ENCODE assay signal across 23 cellular contexts in the genomic region with DNA sequence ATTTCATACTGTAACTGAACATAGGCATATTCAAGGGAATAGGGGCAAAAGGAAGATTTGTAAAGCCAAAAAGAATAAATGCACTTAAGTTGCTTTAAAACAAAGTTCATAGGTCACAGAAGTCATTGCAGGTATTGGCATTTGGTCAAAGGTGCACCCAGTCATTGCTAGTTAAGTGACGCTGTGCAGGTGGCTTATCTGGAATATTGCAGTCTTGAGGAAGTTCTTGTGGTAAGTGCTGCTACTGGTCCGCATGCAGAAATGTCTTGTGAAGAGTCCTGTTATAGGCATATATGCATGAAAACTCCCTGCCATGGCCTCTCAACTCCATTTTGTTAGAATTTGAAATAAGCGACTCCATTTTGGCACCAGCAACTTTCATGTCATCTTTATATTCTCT.
DNase-seq lines count a peak whose midpoint lies in the region; ATAC-seq, FAIRE-seq and TF ChIP-seq lines count a peak whose summit lies in the region.
"Had no signal": no experiment of that assay in that cellular context is flagged by ENCODE, and none has a peak within 500 bp of the region (broad histone marks: within the 10 kb centered on the region; RNA-seq: fewer than 3 reads in every experiment).

No MANE protein-coding gene starts in this region.

- ATAC-seq in mucosa of descending colon: peak; percentile 97
- ATAC-seq: GM23338 had no signal

- no peak overlapping the region for H3K4ac ChIP-seq in H1 (replicated peaks; ENCODE audit: insufficient read length, low read depth, low read length)

- no peaks in the 10 kb centered on the region for H3K9me3 ChIP-seq in H1 (ENCODE audit: insufficient read depth in 2 of 2, low read depth in 1 of 2, low read length in 1 of 2)
- no peaks in the 10 kb centered on the region for H3K9me3 ChIP-seq in mucosa of descending colon
- H3K9me3 ChIP-seq: BE2C; BLaER1 treated with 17β-estradiol and CSF1 and Interleukin-3, amounts not matched to agents 10 nM and 100 nM; HAP-1 had no signal

- no peaks in the 10 kb centered on the region for H3K79me2 ChIP-seq in H1 (ENCODE audit: control insufficient read depth in 1 of 2, insufficient read depth in 2 of 2, low read length in 2 of 2)

- H4K91ac ChIP-seq in H1 (replicated peaks; ENCODE audit: insufficient read length, low read length): no peak overlapping the region

- no peak overlapping the region for H2AFZ ChIP-seq in H1 (ENCODE audit: low read length)
- H2AFZ ChIP-seq: GM23338 had no signal

- no peak overlapping the region for H2BK20ac ChIP-seq in H1 (ENCODE audit: low read length)

- CTCF ChIA-PET in H1 (lab: Charles Lee; ENCODE audit: partially characterized antibody): no interaction called here

- TF ChIP-seq EP300 in H1 (IDR thresholded peaks at IDR 0.05; ENCODE audit: borderline replicate concordance in 1 of 2, low read depth in 2 of 2, low read length in 2 of 2): no peak

- H2BK5ac ChIP-seq in H1 (ENCODE audit: low read depth, low read length): no peak overlapping the region

- H3K4me1 ChIP-seq in H1 (replicated peaks in 1 of 4; ENCODE audit: control insufficient read depth in 3 of 4, insufficient read depth in 4 of 4, low read length in 3 of 4) (peaks cover 0 to 3% (median 0%) of the 10 kb centered on the region in 4 experiments; a peak in 2 of 7 replicates), mucosa of descending colon (ENCODE audit: low read depth) (no peaks in the 10 kb centered on the region)
- H3K4me1 ChIP-seq: BE2C; BLaER1 treated with 17β-estradiol and CSF1 and Interleukin-3, amounts not matched to agents 10 nM and 100 nM; HAP-1 had no signal

- H4K5ac ChIP-seq in H1 (ENCODE audit: insufficient read length, low read depth, low read length): no peak overlapping the region

- H2BK15ac ChIP-seq in H1 (ENCODE audit: low read length): no peak overlapping the region

- no peak overlapping the region for H2BK12ac ChIP-seq in H1 (ENCODE audit: low read depth, low read length)

- H3K36me3 ChIP-seq in H1 (ENCODE audit: control insufficient read depth in 2 of 4, insufficient read depth in 4 of 4, low read length in 3 of 4) (no peaks in the 10 kb centered on the region), mucosa of descending colon (ENCODE audit: low read depth) (no peaks in the 10 kb centered on the region)
- H3K36me3 ChIP-seq: BE2C; BLaER1 treated with 17β-estradiol and CSF1 and Interleukin-3, amounts not matched to agents 10 nM and 100 nM; HAP-1 had no signal

- no peak overlapping the region for H3K9ac ChIP-seq in H1 (replicated peaks in 1 of 4; ENCODE audit: extremely low read depth in 1 of 4, low read depth in 3 of 4, low read length in 3 of 4)
- H3K9ac ChIP-seq: BLaER1 treated with 17β-estradiol and CSF1 and Interleukin-3, amounts not matched to agents 10 nM and 100 nM had no signal

- peak overlapping the region; percentile 61 for H2BK120ac ChIP-seq in H1 (replicated peaks; ENCODE audit: low read depth, low read length)

- no peak overlapping the region for H3K4me3 ChIP-seq in H1 (ENCODE audit: extremely low read depth in 1 of 4, insufficient read depth in 2 of 4, low read depth in 3 of 4, low read length in 4 of 4)
- no peak overlapping the region for H3K4me3 ChIP-seq in mucosa of descending colon
- H3K4me3 ChIP-seq: BLaER1 treated with 17β-estradiol and CSF1 and Interleukin-3, amounts not matched to agents 10 nM and 100 nM; GM23338; HAP-1 had no signal

- no peak for FAIRE-seq in H1 (lab: Jason Lieb, UNC)
- FAIRE-seq: D721Med, GM12891, GM18507, H54 had no signal

- POLR2A ChIA-PET in H1 (lab: Charles Lee; ENCODE audit: partially characterized antibody): no interaction called here

- intact Hi-C loops in mucosa of descending colon (cut with DNase I, micrococcal nuclease): no loop called here

- H3K4me2 ChIP-seq in H1 (ENCODE audit: insufficient read depth in 1 of 2, low read depth in 2 of 2, low read length in 2 of 2): no peak overlapping the region
- H3K4me2 ChIP-seq: BLaER1 treated with 17β-estradiol and CSF1 and Interleukin-3, amounts not matched to agents 10 nM and 100 nM; GM23338 had no signal

- no peak overlapping the region for H3K14ac ChIP-seq in H1 (ENCODE audit: insufficient read length)

- no peak overlapping the region for H3K23ac ChIP-seq in H1 (ENCODE audit: insufficient read length)

- no peak overlapping the region for H3K18ac ChIP-seq in H1 (ENCODE audit: extremely low read depth, low read length)

- no peak overlapping the region for H2AK5ac ChIP-seq in H1 (ENCODE audit: low read depth, low read length)

- H4K8ac ChIP-seq in H1 (ENCODE audit: extremely low read depth, insufficient read depth, low read length): no peak overlapping the region

- H4K20me1 ChIP-seq in H1 (replicated peaks in 1 of 2; ENCODE audit: control insufficient read depth in 1 of 2, insufficient read depth in 2 of 2, low read length in 2 of 2): no peaks in the 10 kb centered on the region
- H4K20me1 ChIP-seq: BLaER1 treated with 17β-estradiol and CSF1 and Interleukin-3, amounts not matched to agents 10 nM and 100 nM had no signal

- no peaks in the 10 kb centered on the region for H3K79me1 ChIP-seq in H1 (ENCODE audit: low read depth, low read length)

- TF ChIP-seq CTCF in H1 (IDR thresholded peaks at IDR 0.05; ENCODE audit: control extremely low read depth in 1 of 3, insufficient read depth in 1 of 3, low read depth in 1 of 3, low read length in 3 of 3) (no peak), mucosa of descending colon (IDR thresholded peaks at IDR 0.05) (no peak)

- peaks cover 0 to 1% (median 0%) of the 10 kb centered on the region in 4 experiments; a peak in 1 of 7 replicates for H3K27me3 ChIP-seq in H1 (replicated peaks in 1 of 4; ENCODE audit: control insufficient read depth in 3 of 4, extremely low read depth in 1 of 4, insufficient read depth in 3 of 4, low read length in 3 of 4)
- H3K27me3 ChIP-seq: BE2C; BLaER1 treated with 17β-estradiol and CSF1 and Interleukin-3, amounts not matched to agents 10 nM and 100 nM had no signal

- no peak overlapping the region for H3K27ac ChIP-seq in H1 (ENCODE audit: low read depth, low read length)
- H3K27ac ChIP-seq: 22Rv1; BLaER1 treated with 17β-estradiol and CSF1 and Interleukin-3, amounts not matched to agents 10 nM and 100 nM had no signal

- no peak for TF ChIP-seq RAD21 in H1 (IDR thresholded peaks at IDR 0.05 in 1 of 2, conservative IDR thresholded peaks at IDR 0.05 in 1 of 2; ENCODE audit: low read depth in 2 of 2, low read length in 2 of 2)

- 96% methylated on average over 3 of the region's 3 CpGs; no CpG with 5 or more reads in 1 of the 2 experiments for WGBS in H1 (ENCODE audit: extremely low coverage in 1 of 2, insufficient coverage in 1 of 2, insufficient read length in 1 of 2, insufficient replicate concordance in 2 of 2, low coverage in 1 of 2, low lambda C conversion rate in 2 of 2, missing lambda C conversion rate in 1 of 2), 2 experiments

- DNase-seq in GF-D8 (lab: John Stamatoyannopoulos, UW): peak; percentile 18
- no peak for DNase-seq in H1 (ENCODE audit: low read depth in 1 of 2, low spot score in 2 of 2)
- peak in 1 of 3 donors; percentile 68 for DNase-seq in mucosa of descending colon
- no peak for DNase-seq in Kasumi-1 (lab: John Stamatoyannopoulos, UW)
- DNase-seq in hippocampal formation (lab: John Stamatoyannopoulos, UW): no peak
- no peak for DNase-seq in NCI-H69 (lab: John Stamatoyannopoulos, UW)
- DNase-seq: AML-193; BE2C; CD4-positive, alpha-beta T cell; CD8-positive, alpha-beta memory T cell; DMS 273 treated with DMSO at 0.1 percent for 48 hours; DMS79; EL; GDM1; HFFc6 had no signal

- H3K23me2 ChIP-seq in H1 (ENCODE audit: low read depth, low read length): no peaks in the 10 kb centered on the region

- no peak overlapping the region for H3K56ac ChIP-seq in H1 (replicated peaks; ENCODE audit: insufficient read length, low read depth, low read length)

- no peak for TF ChIP-seq POLR2A in H1 (IDR thresholded peaks at IDR 0.05; ENCODE audit: control extremely low read depth in 1 of 2, low read depth in 2 of 2, low read length in 2 of 2)

TF ChIP-seq in H1, 55 proteins besides CTCF, POLR2A, EP300 and RAD21:
- no peak for TF ChIP-seq CHD1 (IDR thresholded peaks at IDR 0.05; ENCODE audit: low read depth, low read length)
- no peak for TF ChIP-seq TAF7 (optimal IDR thresholded peaks at IDR 0.05; ENCODE audit: borderline replicate concordance, low read depth, low read length)
